Comparison of ENCODE assay signal across 2 cellular contexts in genomic region chr7:24381919-24382505, GRCh38.
TF ChIP-seq lines count a peak whose summit lies in the region.

No MANE protein-coding gene starts in this region.

TF ChIP-seq in SK-N-SH, 30 proteins besides CTCF, POLR2A, EP300 and RAD21 (continued from another document):
- TF ChIP-seq ZBTB33 (IDR thresholded peaks at IDR 0.05; ENCODE audit: borderline replicate concordance, low read depth) (no peak), MXI1 (IDR thresholded peaks at IDR 0.05; ENCODE audit: low read depth, low read length) (peak; percentile 33; the same call in 1 of the 2 replicates)

TF ChIP-seq in HepG2, 621 proteins besides CTCF, POLR2A, EP300 and RAD21 (continued from another document):
- TF ChIP-seq ZBTB40 (IDR thresholded peaks at IDR 0.05): no peak
- TF ChIP-seq ZBTB40 (CRISPR knock-in tag; IDR thresholded peaks at IDR 0.05): no peak
- TF ChIP-seq ZNF703 (CRISPR knock-in tag; IDR thresholded peaks at IDR 0.05; ENCODE audit: borderline replicate concordance): no peak
- TF ChIP-seq ZNF550 (CRISPR knock-in tag; IDR thresholded peaks at IDR 0.05; ENCODE audit: borderline replicate concordance): no peak
- no peak for TF ChIP-seq TAF1 (CRISPR knock-in tag; IDR thresholded peaks at IDR 0.05)
- TF ChIP-seq FOXA1 (IDR thresholded peaks at IDR 0.05): no peak
- peak; percentile 68 for TF ChIP-seq FOXA1 (CRISPR knock-in tag; IDR thresholded peaks at IDR 0.05)
- TF ChIP-seq SNAPC4 (CRISPR knock-in tag; IDR thresholded peaks at IDR 0.05): no peak
- no peak for TF ChIP-seq ZNF335 (CRISPR knock-in tag; IDR thresholded peaks at IDR 0.05)
- no peak for TF ChIP-seq ZFP41 (CRISPR knock-in tag; IDR thresholded peaks at IDR 0.05; ENCODE audit: borderline replicate concordance)
- no peak for TF ChIP-seq ZBTB2 (CRISPR knock-in tag; IDR thresholded peaks at IDR 0.05; ENCODE audit: low read depth)
